Comparison of ENCODE assay signal across 30 cellular contexts in the genomic region with DNA sequence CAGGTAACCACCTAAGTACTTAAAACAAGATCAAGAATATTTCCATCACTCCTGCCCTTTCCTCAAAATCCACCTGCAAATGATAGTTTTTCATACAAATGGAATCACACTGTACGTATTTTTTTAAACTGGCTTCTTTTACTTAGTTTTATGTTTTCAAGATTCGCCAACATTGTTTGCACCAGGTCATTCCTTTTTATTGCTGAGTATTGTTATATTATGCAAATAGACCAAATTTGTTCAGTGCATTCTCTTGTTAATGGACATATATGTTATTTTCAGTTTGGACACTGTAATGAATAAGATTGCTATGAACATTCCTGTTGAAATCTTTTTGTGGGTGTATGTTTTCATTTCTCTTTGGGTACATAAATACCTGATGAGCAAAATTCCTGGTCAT.
"Had no signal": no experiment of that assay in that cellular context is flagged by ENCODE, and none has a peak within 500 bp of the region (broad histone marks: within the 10 kb centered on the region; RNA-seq: fewer than 3 reads in every experiment).

No MANE protein-coding gene starts in this region.

- H3K4me2 ChIP-seq: smooth muscle cell had no signal

- ATAC-seq: naive thymus-derived CD8-positive, alpha-beta T cell; natural killer cell treated with Interleukin-12 subunit alpha and Interleukin-12 subunit beta and Interleukin-15 and Interleukin-18, amount 100 ng/mL, for 72 hours; psoas muscle; right cardiac atrium; sciatic nerve; stimulated activated memory B cell treated with anti-CD40 and anti-IgM and Interleukin-4, amounts not matched to agents 10 μg/mL and 1 μg/mL and 100 μg/mL, for 72 hours; stimulated activated naive CD8-positive, alpha-beta T cell treated with anti-CD3 and anti-CD28 coated beads, Interleukin-15, amount 100 ng/mL, for 72 hours; stimulated activated naive CD8-positive, alpha-beta T cell treated with anti-CD3 and anti-CD28 coated beads, Interleukin-15, Interleukin-2, amounts not matched to agents 100 U/mL and 50 U/mL, for 24 hours; upper lobe of right lung had no signal

- H3K9me3 ChIP-seq: neutrophil, ovary, psoas muscle, spleen, suprapubic skin, testis, tibial artery, transverse colon, upper lobe of right lung, uterus had no signal

- H3K36me3 ChIP-seq: neutrophil, ovary, spleen, suprapubic skin, tibial artery, transverse colon, upper lobe of right lung, uterus had no signal

- DNase-seq: naive thymus-derived CD8-positive, alpha-beta T cell; nephron progenitor cell; nucleus accumbens; ovary; posterior cingulate gyrus; psoas muscle; right cardiac atrium; spleen; stimulated activated CD4-positive, alpha-beta T cell treated with anti-CD3 and anti-CD28 coated beads, Interleukin-12 subunit alpha, Interleukin-12 subunit beta, amount 100 ng/mL, for 4 hours; stimulated activated CD4-positive, alpha-beta T cell treated with anti-CD3 and anti-CD28 coated beads, Interleukin-1b, Interleukin-23, amount 100 ng/mL, for 48 hours; stimulated activated CD4-positive, alpha-beta T cell treated with anti-CD3 and anti-CD28 coated beads, Interleukin-4, amount 100 ng/mL, for 1 hour; stimulated activated CD4-positive, alpha-beta T cell treated with anti-CD3 and anti-CD28 coated beads, Interleukin-4, amount 100 ng/mL, for 4 hours; stimulated activated CD8-positive, alpha-beta memory T cell treated with anti-CD3 and anti-CD28 coated beads, Interleukin-4, amount 100 ng/mL, for 48 hours; stimulated activated naive CD4-positive, alpha-beta T cell; stimulated activated naive CD8-positive, alpha-beta T cell treated with anti-CD3 and anti-CD28 coated beads, Interleukin-15, amount 100 ng/mL, for 72 hours; stimulated activated naive CD8-positive, alpha-beta T cell treated with anti-CD3 and anti-CD28 coated beads, Interleukin-15, Interleukin-2, amounts not matched to agents 100 U/mL and 50 U/mL, for 24 hours; substantia nigra; testis; tibial artery; transverse colon; upper lobe of right lung; uterus had no signal

- H3K4me1 ChIP-seq: psoas muscle, spleen, testis, tibial artery, transverse colon, upper lobe of right lung, uterus had no signal

- H2AFZ ChIP-seq: parathyroid adenoma had no signal

- H3K9ac ChIP-seq: parathyroid adenoma had no signal

- H3K4me3 ChIP-seq: ovary, psoas muscle, skin epidermis, smooth muscle cell, spleen, suprapubic skin, testis, tibial artery, transverse colon, upper lobe of right lung, uterus had no signal

- H3K27me3 ChIP-seq: ovary, testis, tibial artery, transverse colon, upper lobe of right lung, uterus had no signal

- H3K27ac ChIP-seq: neutrophil, ovary, parathyroid adenoma, psoas muscle, skin epidermis, spleen, suprapubic skin, testis, tibial artery, transverse colon, upper lobe of right lung, uterus had no signal

- H3K79me2 ChIP-seq: parathyroid adenoma had no signal
